In the genomic region with DNA sequence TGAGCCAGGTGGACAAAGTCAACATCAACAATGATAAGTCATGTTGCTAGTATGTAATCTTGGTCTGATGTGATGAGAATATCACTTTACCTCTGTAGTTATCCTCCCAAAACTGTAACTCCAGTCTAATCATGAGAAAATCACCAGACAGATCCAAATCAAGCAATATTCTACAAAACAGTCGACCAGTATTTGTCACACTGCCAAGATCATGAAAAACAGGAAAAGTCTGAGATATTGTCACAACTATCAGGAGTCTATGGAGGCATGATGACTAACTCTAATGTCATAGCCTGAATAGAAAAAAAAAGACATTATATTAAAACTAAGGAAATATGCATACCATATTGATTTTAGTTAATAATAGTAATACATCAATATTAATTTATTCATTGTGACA, we compare ENCODE assay signal across 23 cellular contexts.
A peak's percentile ranks its signal among the peaks of the same experiment; 100 is the strongest.
DNase-seq lines count a peak whose midpoint lies in the region; ATAC-seq, FAIRE-seq and TF ChIP-seq lines count a peak whose summit lies in the region.
"Had no signal": no experiment of that assay in that cellular context is flagged by ENCODE, and none has a peak within 500 bp of the region (broad histone marks: within the 10 kb centered on the region; RNA-seq: fewer than 3 reads in every experiment).

No MANE protein-coding gene starts in this region.

- no peaks in the 10 kb centered on the region for H3K27me3 ChIP-seq in keratinocyte (ENCODE audit: control insufficient read depth, extremely low read depth, insufficient read depth, low read length)
- H3K27me3 ChIP-seq in vagina, result no peaks in the 10 kb centered on the region
- H3K27me3 ChIP-seq: adrenal gland, cardiac muscle cell, dorsolateral prefrontal cortex, heart right ventricle had no signal

- H3K36me3 ChIP-seq in keratinocyte (ENCODE audit: control insufficient read depth in 2 of 2, extremely low read depth in 1 of 2, insufficient read depth in 2 of 2, low read length in 2 of 2), result no peaks in the 10 kb centered on the region
- no peaks in the 10 kb centered on the region for H3K36me3 ChIP-seq in vagina
- H3K36me3 ChIP-seq: adrenal gland, cardiac muscle cell, heart right ventricle had no signal

- H3K4me3 Mint-ChIP-seq in stimulated activated naive CD8-positive, alpha-beta T cell treated with anti-CD3 and anti-CD28 coated beads, Interleukin-15, amount 100 ng/mL, for 72 hours, result no peak overlapping the region
- H3K4me3 Mint-ChIP-seq: activated CD4-positive, alpha-beta T cell treated with anti-CD3 and anti-CD28 coated beads, Interleukin-2, amount 10 ng/mL, durations not matched to agents 7 days and 5 days; activated CD8-positive, alpha-beta memory T cell treated with anti-CD3 and anti-CD28 coated beads, Interleukin-2, amount 10 ng/mL, durations not matched to agents 7 days and 5 days; activated T-cell treated with anti-CD3 and anti-CD28 coated beads, Interleukin-2, amount 50 U/mL, for 72 hours; CD14-positive monocyte had no signal

- no peak overlapping the region for H3K9ac ChIP-seq in keratinocyte (ENCODE audit: control insufficient read depth, extremely low read depth, insufficient read depth, low read length)
- H3K9ac ChIP-seq: SK-N-SH had no signal

- intact Hi-C loops in vagina (cut with DNase I), result no loop called here

- H3K27ac ChIP-seq in keratinocyte (ENCODE audit: control insufficient read depth, insufficient read depth, low read length) (no peak overlapping the region), vagina (no peak overlapping the region)
- H3K27ac ChIP-seq: adrenal gland, cardiac muscle cell, dorsolateral prefrontal cortex, heart right ventricle had no signal

- no peaks in the 10 kb centered on the region for H3K9me3 ChIP-seq in keratinocyte (ENCODE audit: control insufficient read depth, low read depth, low read length)
- no peaks in the 10 kb centered on the region for H3K9me3 ChIP-seq in vagina
- H3K9me3 ChIP-seq: adrenal gland, heart right ventricle, SK-N-SH had no signal

- peak; percentile 14 for FAIRE-seq in colon (lab: Jason Lieb, UNC)
- peak; percentile 39 for FAIRE-seq in keratinocyte (lab: Jason Lieb, UNC)
- FAIRE-seq: small intestine had no signal

- H4K20me1 ChIP-seq in keratinocyte (ENCODE audit: control insufficient read depth, extremely low read depth, insufficient read depth, low read length), result no peaks in the 10 kb centered on the region

- TF ChIP-seq CTCF in keratinocyte (optimal IDR thresholded peaks at IDR 0.05 in 1 of 3, IDR thresholded peaks at IDR 0.05 in 1 of 3, conservative IDR thresholded peaks at IDR 0.05 in 1 of 3; ENCODE audit: extremely low read depth in 1 of 3, insufficient read depth in 2 of 3, low read length in 3 of 3) (no peak), vagina (IDR thresholded peaks at IDR 0.05) (no peak)

- H3K4me1 ChIP-seq in keratinocyte (ENCODE audit: control insufficient read depth, extremely low read depth, insufficient read depth, low read length), result peaks cover 6% of the 10 kb centered on the region
- H3K4me1 ChIP-seq in vagina, result peaks cover 10% of the 10 kb centered on the region

- dilution Hi-C loops in keratinocyte (cut with MboI; ENCODE audit: extremely low pct_ligation_motif_present, low sequenced_read_pairs), result no loop called here

- H3K4me3 ChIP-seq in keratinocyte (ENCODE audit: control insufficient read depth in 2 of 3, extremely low read depth in 1 of 3, insufficient read depth in 2 of 3, low read depth in 1 of 3, low read length in 3 of 3) (no peak overlapping the region), vagina (no peak overlapping the region)
- H3K4me3 ChIP-seq: adrenal gland, cardiac muscle cell, dorsolateral prefrontal cortex, heart right ventricle had no signal

- DNase-seq in EH (ENCODE audit: low read depth) (peak; percentile 13), M059J (ENCODE audit: low read depth) (peak; percentile 71), keratinocyte (ENCODE audit: low read depth, low spot score) (no peak), vagina (ENCODE audit: extremely low spot score in 2 of 2) (no peak)
- no peak for DNase-seq in stimulated activated naive CD8-positive, alpha-beta T cell treated with anti-CD3 and anti-CD28 coated beads, Interleukin-15, amount 100 ng/mL, for 72 hours
- DNase-seq: activated CD4-positive, alpha-beta T cell treated with anti-CD3 and anti-CD28 coated beads, Interleukin-2, amount 10 ng/mL, durations not matched to agents 7 days and 5 days; activated CD8-positive, alpha-beta memory T cell treated with anti-CD3 and anti-CD28 coated beads, Interleukin-2, amount 10 ng/mL, durations not matched to agents 7 days and 5 days; activated naive CD4-positive, alpha-beta T cell treated with Interleukin-2 at 50 U/mL for 16 hours; activated T-cell treated with anti-CD3 and anti-CD28 coated beads, Interleukin-2, amount 50 U/mL, for 72 hours; adrenal gland; dorsolateral prefrontal cortex; heart right ventricle; NCI-H1048; NCI-H187; NCI-H69; SK-N-SH; small intestine; stimulated activated CD4-positive, alpha-beta T cell treated with anti-CD3 and anti-CD28 coated beads, Interleukin-2, amount 100 ng/mL, for 24 hours; substantia nigra had no signal

- H3K9me3 Mint-ChIP-seq in stimulated activated naive CD8-positive, alpha-beta T cell treated with anti-CD3 and anti-CD28 coated beads, Interleukin-15, amount 100 ng/mL, for 72 hours, result peaks cover 12 to 18% of the 10 kb centered on the region in 2 donors

- H3K4me2 ChIP-seq in keratinocyte (ENCODE audit: control insufficient read depth, extremely low read depth, insufficient read depth, low read depth, low read length), result no peak overlapping the region
- H3K4me2 ChIP-seq: SK-N-SH had no signal

- TF ChIP-seq POLR2A in vagina (IDR thresholded peaks at IDR 0.05), result no peak

- no peaks in the 10 kb centered on the region for H3K79me2 ChIP-seq in keratinocyte (ENCODE audit: control insufficient read depth, insufficient read depth, low read length)

- no peaks in the 10 kb centered on the region for H3K27me3 Mint-ChIP-seq in stimulated activated naive CD8-positive, alpha-beta T cell treated with anti-CD3 and anti-CD28 coated beads, Interleukin-15, amount 100 ng/mL, for 72 hours
- H3K27me3 Mint-ChIP-seq: activated CD4-positive, alpha-beta T cell treated with anti-CD3 and anti-CD28 coated beads, Interleukin-2, amount 10 ng/mL, durations not matched to agents 7 days and 5 days; activated CD8-positive, alpha-beta memory T cell treated with anti-CD3 and anti-CD28 coated beads, Interleukin-2, amount 10 ng/mL, durations not matched to agents 7 days and 5 days had no signal

- H3K9me1 ChIP-seq in keratinocyte (ENCODE audit: control insufficient read depth, extremely low read depth, insufficient read depth, low read length), result no peaks in the 10 kb centered on the region

- no peak for ATAC-seq in HG03045 (IDR thresholded peaks at IDR 0.05; ENCODE audit: unreplicated experiment)
- no peak for ATAC-seq in stimulated activated naive CD8-positive, alpha-beta T cell treated with anti-CD3 and anti-CD28 coated beads, Interleukin-15, amount 100 ng/mL, for 72 hours
- ATAC-seq: activated CD8-positive, alpha-beta memory T cell treated with anti-CD3 and anti-CD28 coated beads, Interleukin-2, amount 10 ng/mL, durations not matched to agents 7 days and 5 days; activated T-cell treated with anti-CD3 and anti-CD28 coated beads, Interleukin-2, amount 50 U/mL, for 72 hours; heart right ventricle had no signal

- H3K4me1 Mint-ChIP-seq in stimulated activated naive CD8-positive, alpha-beta T cell treated with anti-CD3 and anti-CD28 coated beads, Interleukin-15, amount 100 ng/mL, for 72 hours, result no peaks in the 10 kb centered on the region
- H3K4me1 Mint-ChIP-seq: activated CD8-positive, alpha-beta memory T cell treated with anti-CD3 and anti-CD28 coated beads, Interleukin-2, amount 10 ng/mL, durations not matched to agents 7 days and 5 days had no signal

- H2AFZ ChIP-seq in keratinocyte (ENCODE audit: control insufficient read depth, low read length), result no peak overlapping the region

- H3K27ac Mint-ChIP-seq in stimulated activated naive CD8-positive, alpha-beta T cell treated with anti-CD3 and anti-CD28 coated beads, Interleukin-15, amount 100 ng/mL, for 72 hours, result no peak overlapping the region
- H3K27ac Mint-ChIP-seq: activated CD4-positive, alpha-beta T cell treated with anti-CD3 and anti-CD28 coated beads, Interleukin-2, amount 10 ng/mL, durations not matched to agents 7 days and 5 days; activated CD8-positive, alpha-beta memory T cell treated with anti-CD3 and anti-CD28 coated beads, Interleukin-2, amount 10 ng/mL, durations not matched to agents 7 days and 5 days; activated T-cell treated with anti-CD3 and anti-CD28 coated beads, Interleukin-2, amount 50 U/mL, for 72 hours; CD14-positive monocyte had no signal

Comparison
In these comparisons a context has a peak if more than half of its experiments do, and no peak if none do; other contexts are left out.
1. DNase-seq: peak in EH (single experiment) and M059J (single experiment); none in keratinocyte (single experiment), vagina (0 of 2) and stimulated activated naive CD8-positive, alpha-beta T cell treated with anti-CD3 and anti-CD28 coated beads, Interleukin-15, amount 100 ng/mL, for 72 hours (0 of 2).